In the genomic region with DNA sequence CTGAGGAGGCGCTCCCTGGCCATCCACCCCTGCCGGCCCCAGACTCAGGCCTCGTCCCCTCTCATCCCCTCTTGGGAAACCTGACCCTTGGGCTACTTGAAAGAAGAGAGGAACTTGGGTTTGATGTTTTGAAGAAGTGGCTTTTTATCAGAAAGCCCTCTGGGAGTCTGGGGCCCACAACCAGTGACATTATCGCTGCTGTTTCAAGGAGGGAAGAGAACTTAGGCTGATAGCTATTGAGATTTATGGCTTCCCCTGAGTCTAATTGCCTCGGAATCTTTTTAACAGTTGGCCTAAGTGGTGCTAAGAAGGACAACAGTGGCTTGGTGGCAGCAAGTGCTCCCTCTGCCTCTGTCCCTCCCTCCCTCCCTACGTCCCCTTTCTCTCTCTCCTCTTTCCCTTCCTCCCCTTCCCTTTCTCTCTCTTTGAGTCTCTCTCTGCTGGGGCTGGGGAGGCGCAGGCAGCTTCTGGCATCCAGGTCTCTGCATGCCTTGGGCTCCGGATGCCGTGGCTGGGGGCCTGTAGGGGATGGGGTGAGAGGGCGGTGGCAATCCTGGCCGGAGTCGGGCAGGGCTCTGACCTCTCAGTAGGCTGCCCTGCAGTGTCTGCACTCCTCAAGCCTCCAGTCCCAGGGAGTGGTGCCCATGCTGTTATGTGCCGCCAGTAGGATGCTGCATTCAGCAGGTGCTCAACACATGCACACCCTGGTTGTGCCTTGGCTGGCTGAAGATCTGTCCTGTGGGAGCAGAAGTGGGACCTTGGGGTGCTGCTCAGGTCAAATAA, we compare ENCODE assay signal across 1 cellular context.
TF ChIP-seq lines count a peak whose summit lies in the region.

No MANE protein-coding gene starts in this region.

TF ChIP-seq in HepG2, 621 proteins besides CTCF, POLR2A, EP300 and RAD21:
- TF ChIP-seq NFYC (CRISPR knock-in tag; IDR thresholded peaks at IDR 0.05) (no peak), EZH2 (conservative IDR thresholded peaks at IDR 0.05; ENCODE audit: low read depth, low read length) (peak; percentile 71; the same call in 1 of the 2 replicates), RARA (CRISPR knock-in tag; IDR thresholded peaks at IDR 0.05) (no peak), SNRNP70 (IDR thresholded peaks at IDR 0.05; ENCODE audit: low read depth, low read length) (no peak), DBP (CRISPR knock-in tag; IDR thresholded peaks at IDR 0.05; ENCODE audit: not compliant biosample characterization) (no peak)
